ENCODE assay signal across 23 cellular contexts in genomic region chr14:55440385-55440784, GRCh38. TPM values are rescaled to one million over a fixed set of nuclear protein-coding genes. Genes with fewer than 3 reads are reported as not detected.
DNase-seq lines count a peak whose midpoint lies in the region; ATAC-seq and TF ChIP-seq lines count a peak whose summit lies in the region.
"Had no signal": no experiment of that assay in that cellular context is flagged by ENCODE, and none has a peak within 500 bp of the region (broad histone marks: within the 10 kb centered on the region; RNA-seq: fewer than 3 reads in every experiment).

TBPL2 (minus strand) TSS chr14:55440616; CDS start chr14:55440449, 167 bp downstream.

- peaks cover 1% of the 10 kb centered on the region for H3K36me3 Mint-ChIP-seq in chondrocyte (ENCODE audit: low read depth)
- H3K36me3 Mint-ChIP-seq: activated naive CD4-positive, alpha-beta T cell treated with anti-CD3 and anti-CD28 coated beads, Interleukin-2, amount 50 U/mL, for 24 hours; brain had no signal

- ATAC-seq in SK-N-SH treated with all-trans-retinoic acid at 6 μM for 48 hours, result no peak; the same call in 2 of the 3 replicates
- ATAC-seq: lower lobe of right lung had no signal

- H3F3A ChIP-seq in SK-N-SH (replicated peaks; ENCODE audit: insufficient read depth) (no peaks in the 10 kb centered on the region), smooth muscle cell (ENCODE audit: low read depth) (no peaks in the 10 kb centered on the region)

- no peak within 1 kb of the TSS for H3K9ac ChIP-seq in SK-N-SH
- no peak within 1 kb of the TSS for H3K9ac ChIP-seq in smooth muscle cell (ENCODE audit: low read depth)
- H3K9ac ChIP-seq: BLaER1 treated with 17β-estradiol and CSF1 and Interleukin-3, amounts not matched to agents 10 nM and 100 nM had no signal

- no peak within 1 kb of the TSS for H3K27ac Mint-ChIP-seq in chondrocyte (ENCODE audit: unreplicated experiment)
- H3K27ac Mint-ChIP-seq: activated naive CD4-positive, alpha-beta T cell treated with anti-CD3 and anti-CD28 coated beads, Interleukin-2, amount 50 U/mL, for 24 hours; brain had no signal

- H2AFZ ChIP-seq in SK-N-SH (ENCODE audit: low read depth), result no peak within 1 kb of the TSS
- peak within 1 kb of the TSS; percentile 40 for H2AFZ ChIP-seq in hepatocyte
- no peak within 1 kb of the TSS for H2AFZ ChIP-seq in smooth muscle cell (ENCODE audit: low read depth)

- 37% methylated on average over 9 of the region's 29 CpGs for WGBS in SK-N-SH (ENCODE audit: low lambda C conversion rate)
- WGBS in hepatocyte (ENCODE audit: low lambda C conversion rate, missing lambda C conversion rate), result 54% methylated on average over 23 of the region's 29 CpGs
- WGBS in smooth muscle cell (ENCODE audit: low lambda C conversion rate), result 34% methylated on average over 23 of the region's 29 CpGs

- POLR2A ChIA-PET in SK-N-SH (lab: Yijun Ruan, JAX), result no interaction called here

- no peak within 1 kb of the TSS for H3K4me3 Mint-ChIP-seq in chondrocyte (ENCODE audit: unreplicated experiment)
- H3K4me3 Mint-ChIP-seq: activated naive CD4-positive, alpha-beta T cell treated with anti-CD3 and anti-CD28 coated beads, Interleukin-2, amount 50 U/mL, for 24 hours; brain had no signal

- no peak within 1 kb of the TSS for H3K27ac ChIP-seq in SK-N-SH (ENCODE audit: low read depth in 2 of 2, low read length in 1 of 2)
- no peak within 1 kb of the TSS for H3K27ac ChIP-seq in hepatocyte
- H3K27ac ChIP-seq in smooth muscle cell (ENCODE audit: low read depth), result no peak within 1 kb of the TSS
- H3K27ac ChIP-seq in substantia nigra (ENCODE audit: low read depth, low read length, poor library complexity, severe bottlenecking), result no peak within 1 kb of the TSS
- H3K27ac ChIP-seq: 22Rv1; BLaER1 treated with 17β-estradiol and CSF1 and Interleukin-3, amounts not matched to agents 10 nM and 100 nM; lower lobe of right lung; Peyer's patch; skin epidermis had no signal

- H3K36me3 ChIP-seq in SK-N-SH (replicated peaks in 1 of 2; ENCODE audit: control insufficient read depth in 1 of 2, insufficient read depth in 2 of 2, low read length in 1 of 2), result no peaks in the 10 kb centered on the region
- H3K36me3 ChIP-seq in hepatocyte (replicated peaks; ENCODE audit: insufficient read depth, low read depth), result no peaks in the 10 kb centered on the region
- no peaks in the 10 kb centered on the region for H3K36me3 ChIP-seq in smooth muscle cell (ENCODE audit: low read depth)
- H3K36me3 ChIP-seq: BLaER1 treated with 17β-estradiol and CSF1 and Interleukin-3, amounts not matched to agents 10 nM and 100 nM; lower lobe of right lung; Peyer's patch had no signal

- H3K4me1 Mint-ChIP-seq in chondrocyte (ENCODE audit: low read depth), result peaks cover 6% of the 10 kb centered on the region
- H3K4me1 Mint-ChIP-seq: brain had no signal

- CTCF ChIA-PET in SK-N-SH (lab: Yijun Ruan, JAX), result interaction anchor here (0.9 to 2.3 kb wide), 2 partner anchors 9 to 1034 kb away, joined by 3 to 8 read pairs; no protein-coding TSS in a partner anchor

- H3K4me3 ChIP-seq in SK-N-SH (ENCODE audit: low read depth in 2 of 2, low read length in 1 of 2), result no peak within 1 kb of the TSS
- no peak within 1 kb of the TSS for H3K4me3 ChIP-seq in hepatocyte
- H3K4me3 ChIP-seq in smooth muscle cell, result no peak within 1 kb of the TSS
- H3K4me3 ChIP-seq: BLaER1 treated with 17β-estradiol and CSF1 and Interleukin-3, amounts not matched to agents 10 nM and 100 nM; lower lobe of right lung; Peyer's patch; skin epidermis had no signal

- peaks cover 18% of the 10 kb centered on the region for H3K27me3 Mint-ChIP-seq in chondrocyte (ENCODE audit: low read depth)
- H3K27me3 Mint-ChIP-seq: activated naive CD4-positive, alpha-beta T cell treated with anti-CD3 and anti-CD28 coated beads, Interleukin-2, amount 50 U/mL, for 24 hours had no signal

- H3K9me2 ChIP-seq in SK-N-SH, result no peaks in the 10 kb centered on the region
- no peaks in the 10 kb centered on the region for H3K9me2 ChIP-seq in hepatocyte (replicated peaks; ENCODE audit: insufficient read depth)

- H4K20me1 ChIP-seq in SK-N-SH (ENCODE audit: insufficient read depth), result no peaks in the 10 kb centered on the region
- H4K20me1 ChIP-seq in hepatocyte (ENCODE audit: insufficient read depth, poor library complexity, severe bottlenecking), result no peaks in the 10 kb centered on the region
- no peaks in the 10 kb centered on the region for H4K20me1 ChIP-seq in smooth muscle cell (ENCODE audit: low read depth)
- H4K20me1 ChIP-seq: BLaER1 treated with 17β-estradiol and CSF1 and Interleukin-3, amounts not matched to agents 10 nM and 100 nM had no signal

- DNase-seq in SK-N-SH (no peak), chondrocyte (ENCODE audit: low spot score) (peak; percentile 67), hepatocyte (ENCODE audit: low spot score) (peak; percentile 35), smooth muscle cell (lab: John Stamatoyannopoulos, UW; ENCODE audit: unreplicated experiment) (no peak), NCI-H1092 treated with DMSO at 0.1 percent for 48 hours (lab: John Stamatoyannopoulos, UW) (no peak), SKM-1 treated with dmso at 0.1 percent for 144 hours (lab: John Stamatoyannopoulos, UW; ENCODE audit: unreplicated experiment) (no peak), substantia nigra (lab: John Stamatoyannopoulos, UW) (no peak)
- DNase-seq: activated T-cell treated with anti-CD3 and anti-CD28 coated beads, Interleukin-2, amount 50 U/mL, for 1 hour; DMS153; effector CD4-positive, alpha-beta T cell; HCEC 1CT; Kasumi-1; lower lobe of right lung; NCI-H774; Peyer's patch had no signal

- H3K9me3 ChIP-seq in SK-N-SH (no peaks in the 10 kb centered on the region), hepatocyte (ENCODE audit: low read depth) (no peaks in the 10 kb centered on the region), smooth muscle cell (replicated peaks; ENCODE audit: low read depth) (no peaks in the 10 kb centered on the region)
- H3K9me3 ChIP-seq: BLaER1 treated with 17β-estradiol and CSF1 and Interleukin-3, amounts not matched to agents 10 nM and 100 nM; lower lobe of right lung; Peyer's patch had no signal

- H3K4me2 ChIP-seq in SK-N-SH (no peak within 1 kb of the TSS), hepatocyte (peak within 1 kb of the TSS; percentile 57), smooth muscle cell (peak within 1 kb of the TSS; percentile 65)
- H3K4me2 ChIP-seq: BLaER1 treated with 17β-estradiol and CSF1 and Interleukin-3, amounts not matched to agents 10 nM and 100 nM had no signal

- H3K4me1 ChIP-seq in SK-N-SH (ENCODE audit: control insufficient read depth in 1 of 2, insufficient read depth in 2 of 2, low read depth in 1 of 2, low read length in 1 of 2), result no peaks in the 10 kb centered on the region
- H3K4me1 ChIP-seq in hepatocyte (ENCODE audit: insufficient read depth), result no peaks in the 10 kb centered on the region
- H3K4me1 ChIP-seq in smooth muscle cell (ENCODE audit: low read depth), result no peaks in the 10 kb centered on the region
- H3K4me1 ChIP-seq: BLaER1 treated with 17β-estradiol and CSF1 and Interleukin-3, amounts not matched to agents 10 nM and 100 nM; lower lobe of right lung; Peyer's patch had no signal

- H3K27me3 ChIP-seq in SK-N-SH (ENCODE audit: insufficient read depth) (0 out of 2 replicates have a peak, but pooled peaks cover 15% of the 10 kb centered on the region), hepatocyte (no peaks in the 10 kb centered on the region), smooth muscle cell (ENCODE audit: low read depth) (peaks cover 4% of the 10 kb centered on the region)
- H3K27me3 ChIP-seq: BLaER1 treated with 17β-estradiol and CSF1 and Interleukin-3, amounts not matched to agents 10 nM and 100 nM; Peyer's patch had no signal

- peaks cover 5% of the 10 kb centered on the region for H3K9me3 Mint-ChIP-seq in chondrocyte (ENCODE audit: low read depth)
- H3K9me3 Mint-ChIP-seq: activated naive CD4-positive, alpha-beta T cell treated with anti-CD3 and anti-CD28 coated beads, Interleukin-2, amount 50 U/mL, for 24 hours; brain had no signal

- H3K79me2 ChIP-seq in SK-N-SH (ENCODE audit: insufficient read depth) (no peaks in the 10 kb centered on the region), hepatocyte (no peaks in the 10 kb centered on the region), smooth muscle cell (ENCODE audit: low read depth) (no peaks in the 10 kb centered on the region)

- no peak for TF ChIP-seq RAD21 in SK-N-SH (IDR thresholded peaks at IDR 0.05; ENCODE audit: low read length)

- TF ChIP-seq CTCF in SK-N-SH (IDR thresholded peaks at IDR 0.05) (peak; percentile 20; the same call in 1 of the 2 replicates), chondrocyte (IDR thresholded peaks at IDR 0.05) (peak; percentile 43), hepatocyte (IDR thresholded peaks at IDR 0.05; ENCODE audit: poor library complexity) (peak; percentile 22), smooth muscle cell (IDR thresholded peaks at IDR 0.05; ENCODE audit: borderline replicate concordance, insufficient read depth, poor library complexity, severe bottlenecking) (peak; percentile 30)

- no peak for TF ChIP-seq EP300 in SK-N-SH (IDR thresholded peaks at IDR 0.05; ENCODE audit: borderline replicate concordance in 1 of 2, low read depth in 1 of 2, low read length in 1 of 2)

TF ChIP-seq in SK-N-SH, 30 proteins besides CTCF, POLR2A, EP300 and RAD21 (continues in another document):
- TF ChIP-seq SMC3 (IDR thresholded peaks at IDR 0.05; ENCODE audit: low read depth, low read length), result no peak
- no peak for TF ChIP-seq MEF2A (IDR thresholded peaks at IDR 0.05; ENCODE audit: borderline replicate concordance, low read depth)
- TF ChIP-seq NFIC (IDR thresholded peaks at IDR 0.05; ENCODE audit: borderline replicate concordance), result no peak
- no peak for TF ChIP-seq POLR2AphosphoS5 (IDR thresholded peaks at IDR 0.05; ENCODE audit: low read depth, low read length)
- no peak for TF ChIP-seq FOXJ3 (CRISPR knock-in tag; IDR thresholded peaks at IDR 0.05)
- no peak for TF ChIP-seq JUND (IDR thresholded peaks at IDR 0.05)
- TF ChIP-seq FOXM1 (IDR thresholded peaks at IDR 0.05; ENCODE audit: low read depth), result no peak

TF ChIP-seq in SK-N-SH treated with all-trans-retinoic acid at 6 μM for 48 hours, 23 proteins besides CTCF, POLR2A, EP300 and RAD21 (continues in another document):
- TF ChIP-seq CREB5 (CRISPR knock-in tag; IDR thresholded peaks at IDR 0.05; ENCODE audit: low read depth), result no peak

RNA-seq across cellular contexts. Expression of gene TBPL2, which starts in this region (rescaled TPM):
- polyA plus RNA-seq in SK-N-SH (2012; rRNA removed), result not detected in 2 replicates
- not detected in 2 replicates for polyA plus RNA-seq in SK-N-SH (2012; cell fraction: cytosol; rRNA removed)
- not detected in 2 replicates for polyA plus RNA-seq in SK-N-SH (2012; cell fraction: nucleus; rRNA removed)
- total RNA-seq in chondrocyte, result not detected in 3 replicates
- total RNA-seq in hepatocyte, result 0.27 TPM in 1 of 2 replicates, not detected in the other
- 0.23 and 0.27 TPM in 2 replicates for polyA plus RNA-seq in hepatocyte
- not detected in 2 replicates for total RNA-seq in smooth muscle cell
- not detected in 2 replicates for polyA plus RNA-seq in smooth muscle cell
- total RNA-seq: lower lobe of right lung, myocyte, Peyer's patch had no signal
- polyA plus RNA-seq: thymus had no signal

Comparison
In these comparisons a context has a peak if more than half of its experiments do, and no peak if none do; other contexts are left out.
1. Peak in DNase-seq in chondrocyte; RNA of the gene not detected or under 1 TPM.
2. Peak in DNase-seq and H3K4me2 ChIP-seq in hepatocyte; RNA of the gene not detected or under 1 TPM.